Comparison of ENCODE assay signal across 12 cellular contexts in the genomic region with DNA sequence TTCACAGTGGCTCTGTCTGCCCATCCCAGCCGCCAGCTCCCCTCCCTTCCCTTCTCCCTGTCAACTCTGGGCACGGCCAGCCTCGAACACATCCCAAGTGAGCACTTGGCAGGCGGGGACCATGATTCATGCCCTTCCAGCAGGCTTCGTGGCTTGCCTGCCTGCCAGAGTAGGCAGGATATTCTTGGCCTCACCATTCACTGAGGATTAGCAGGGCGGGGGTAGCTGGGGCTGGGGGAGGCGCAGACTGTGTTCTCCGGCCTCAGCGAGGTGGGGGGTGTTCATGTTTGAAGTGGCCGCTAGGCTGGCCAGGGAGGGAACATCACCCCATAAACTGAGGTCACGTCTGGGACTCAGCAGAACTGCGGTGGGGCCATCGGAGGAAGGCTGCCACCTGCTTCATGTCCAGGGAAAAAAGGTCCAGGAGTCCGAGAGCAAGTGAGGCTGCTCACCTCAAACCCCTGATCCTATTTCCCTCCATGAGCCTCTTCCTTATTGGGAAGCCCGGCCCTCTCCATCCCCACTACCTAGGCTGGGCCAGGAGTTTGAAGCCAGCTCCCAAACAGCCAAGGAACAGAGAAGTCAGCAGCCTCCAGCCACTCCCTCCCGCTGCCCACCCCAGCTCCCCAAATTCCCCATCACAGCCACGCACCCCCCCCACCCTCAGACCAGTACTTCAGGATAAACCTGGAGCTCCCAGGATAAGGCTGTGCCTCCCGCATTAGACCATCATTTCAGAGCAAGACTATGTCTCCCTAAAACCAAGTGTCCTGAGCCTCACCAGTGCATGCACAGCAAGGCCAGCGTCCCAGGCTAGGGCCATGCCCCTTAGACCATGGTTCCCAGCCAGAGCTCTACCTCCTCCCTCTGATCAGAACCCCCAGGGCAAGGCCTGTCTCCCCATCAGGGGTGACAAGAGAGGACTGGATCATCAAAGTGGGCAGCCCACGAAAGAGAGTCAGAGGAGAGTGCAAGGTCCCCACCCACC. TPM values are rescaled to one million over a fixed set of nuclear protein-coding genes. Genes with fewer than 3 reads are reported as not detected.
A peak's percentile ranks its signal among the peaks of the same experiment; 100 is the strongest.
DNase-seq lines count a peak whose midpoint lies in the region; ATAC-seq and TF ChIP-seq lines count a peak whose summit lies in the region.
"Had no signal": no experiment of that assay in that cellular context is flagged by ENCODE, and none has a peak within 500 bp of the region (broad histone marks: within the 10 kb centered on the region; RNA-seq: fewer than 3 reads in every experiment).

No MANE protein-coding gene starts in this region.

- H3K9me3 ChIP-seq in RWPE2 (ENCODE audit: severe bottlenecking) = no peaks in the 10 kb centered on the region
- no peaks in the 10 kb centered on the region for H3K9me3 ChIP-seq in osteoblast (ENCODE audit: low read depth, low read length)

- H3K9me3 Mint-ChIP-seq in activated CD8-positive, alpha-beta T cell treated with anti-CD3 and anti-CD28 coated beads for 36 hours = no peaks in the 10 kb centered on the region

- H2AFZ ChIP-seq in osteoblast (ENCODE audit: low read length) = no peak overlapping the region

- no peak overlapping the region for H3K4me3 Mint-ChIP-seq in activated CD8-positive, alpha-beta T cell treated with anti-CD3 and anti-CD28 coated beads for 36 hours

- H4K20me1 ChIP-seq in osteoblast (ENCODE audit: insufficient read depth, low read length) = peaks cover 27% of the 10 kb centered on the region

- DNase-seq in EH (ENCODE audit: low read depth) (peak; percentile 81), RWPE2 (ENCODE audit: low spot score) (no peak), fibroblast of the aortic adventitia (ENCODE audit: low read depth) (peak; percentile 79), osteoblast (ENCODE audit: insufficient read length, low spot score, missing footprints) (peak; percentile 96), NCI-H1930 (lab: John Stamatoyannopoulos, UW) (no peak), left lobe of liver (ENCODE audit: low spot score) (no peak), NCI-H2227 treated with DMSO at 0.1 percent for 48 hours (lab: John Stamatoyannopoulos, UW) (no peak)
- DNase-seq in activated CD8-positive, alpha-beta T cell treated with anti-CD3 and anti-CD28 coated beads for 36 hours = no peak
- DNase-seq: activated effector memory CD4-positive, alpha-beta T cell treated with anti-CD3 and anti-CD28 coated beads, Interleukin-2, amount 50 U/mL, for 16 hours; islet precursor cell; stimulated activated CD4-positive, alpha-beta T cell treated with anti-CD3 and anti-CD28 coated beads, Interleukin-4, amount 100 ng/mL, for 1 hour had no signal

- TF ChIP-seq CTCF in RWPE2 (IDR thresholded peaks at IDR 0.05; ENCODE audit: poor library complexity, severe bottlenecking) (no peak), fibroblast of the aortic adventitia (IDR thresholded peaks at IDR 0.05; ENCODE audit: insufficient read depth, low read length) (no peak), osteoblast (IDR thresholded peaks at IDR 0.05; ENCODE audit: extremely low read depth, low read depth, low read length) (no peak)
- no peak for TF ChIP-seq CTCF in activated CD8-positive, alpha-beta T cell treated with anti-CD3 and anti-CD28 coated beads for 36 hours (IDR thresholded peaks at IDR 0.05)

- no peak overlapping the region for H3K27ac Mint-ChIP-seq in activated CD8-positive, alpha-beta T cell treated with anti-CD3 and anti-CD28 coated beads for 36 hours

- no peaks in the 10 kb centered on the region for H3K4me1 Mint-ChIP-seq in activated CD8-positive, alpha-beta T cell treated with anti-CD3 and anti-CD28 coated beads for 36 hours (ENCODE audit: low read depth)

- H3K36me3 ChIP-seq in RWPE2 (ENCODE audit: low read depth) (no peaks in the 10 kb centered on the region; the same call in 1 of the 2 replicates), osteoblast (ENCODE audit: insufficient read depth, low read length) (peaks cover 22% of the 10 kb centered on the region)

- H3K4me2 ChIP-seq in osteoblast (ENCODE audit: insufficient read depth, low read length) = peak overlapping the region; percentile 43

- no peaks in the 10 kb centered on the region for H3K36me3 Mint-ChIP-seq in activated CD8-positive, alpha-beta T cell treated with anti-CD3 and anti-CD28 coated beads for 36 hours (ENCODE audit: low read depth)

- H3K27ac ChIP-seq in RWPE2 (ENCODE audit: poor library complexity, severe bottlenecking) (no peak overlapping the region), osteoblast (ENCODE audit: low read depth, low read length) (peak overlapping the region; percentile 56)
- H3K27ac ChIP-seq: SK-N-MC had no signal

- H3K4me3 ChIP-seq in RWPE2 (ENCODE audit: severe bottlenecking) = no peak overlapping the region
- H3K4me3 ChIP-seq in fibroblast of the aortic adventitia (ENCODE audit: low read depth, low read length) = no peak overlapping the region
- H3K4me3 ChIP-seq in osteoblast (ENCODE audit: insufficient read depth, low read length) = no peak overlapping the region
- H3K4me3 ChIP-seq: SK-N-MC had no signal

- CTCF ChIA-PET in activated CD8-positive, alpha-beta T cell treated with anti-CD3 and anti-CD28 coated beads for 36 hours (lab: Charles Lee) = no interaction called here

- no peaks in the 10 kb centered on the region for H3K4me1 ChIP-seq in RWPE2 (ENCODE audit: insufficient read depth, poor library complexity, severe bottlenecking)
- peaks cover 15% of the 10 kb centered on the region for H3K4me1 ChIP-seq in osteoblast (ENCODE audit: insufficient read depth, low read length)

- intact Hi-C loops in activated CD8-positive, alpha-beta T cell treated with anti-CD3 and anti-CD28 coated beads for 36 hours (cut with micrococcal nuclease) = no loop called here

- no peaks in the 10 kb centered on the region for H3K27me3 Mint-ChIP-seq in activated CD8-positive, alpha-beta T cell treated with anti-CD3 and anti-CD28 coated beads for 36 hours

- no peaks in the 10 kb centered on the region for H3K27me3 ChIP-seq in RWPE2 (ENCODE audit: insufficient read depth, poor library complexity, severe bottlenecking)
- H3K27me3 ChIP-seq in osteoblast (ENCODE audit: insufficient read depth, low read length) = no peaks in the 10 kb centered on the region

- ATAC-seq in RWPE2 (ENCODE audit: low read depth) (peak; percentile 64), left lobe of liver (no peak)
- no peak for ATAC-seq in activated CD8-positive, alpha-beta T cell treated with anti-CD3 and anti-CD28 coated beads for 36 hours

- POLR2A ChIA-PET in activated CD8-positive, alpha-beta T cell treated with anti-CD3 and anti-CD28 coated beads for 36 hours (lab: Charles Lee) = no interaction called here

- peaks cover 51% of the 10 kb centered on the region for H3K79me2 ChIP-seq in osteoblast (ENCODE audit: insufficient read depth, low read length)

RNA-seq across cellular contexts. Expression of a gene that starts 42.8 kb away (rescaled TPM):
- total RNA-seq in fibroblast of the aortic adventitia (ENCODE audit: low replicate concordance) (57.8 and 75.6 TPM in 2 replicates), osteoblast (71.9 and 81.8 TPM in 2 replicates), left lobe of liver (8.4 TPM)
- total RNA-seq in activated CD8-positive, alpha-beta T cell treated with anti-CD3 and anti-CD28 coated beads for 36 hours = 10 to 100 TPM; 17.5 to 19.2 TPM

Comparison
In these comparisons a context has a peak if more than half of its experiments do, and no peak if none do; other contexts are left out.
1. DNase-seq: peak in EH (single experiment), fibroblast of the aortic adventitia (single experiment) and osteoblast (single experiment); none in RWPE2 (single experiment), activated CD8-positive, alpha-beta T cell treated with anti-CD3 and anti-CD28 coated beads for 36 hours (single experiment), NCI-H1930 (0 of 2), left lobe of liver (single experiment) and NCI-H2227 treated with DMSO at 0.1 percent for 48 hours (single experiment).